In the genomic region with DNA sequence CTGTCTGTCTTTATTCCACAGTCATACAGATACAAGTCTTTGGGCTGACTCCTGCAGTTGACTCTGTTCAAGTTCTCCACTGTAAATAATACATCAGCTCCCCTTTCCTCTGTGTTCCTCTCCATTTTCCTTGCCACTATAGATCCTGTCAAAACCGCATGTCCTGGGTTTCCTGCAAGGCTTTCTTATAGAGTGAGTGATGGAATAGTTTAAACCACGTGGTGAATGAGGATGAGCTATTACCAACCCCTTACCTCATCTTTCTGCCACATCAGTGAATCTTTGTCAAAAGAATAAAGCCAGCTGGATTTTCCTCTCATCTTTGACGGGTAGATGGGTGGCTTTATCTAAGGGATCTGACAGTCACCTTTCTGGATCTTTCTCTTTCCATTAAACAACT, we compare ENCODE assay signal across 10 cellular contexts. TPM values are rescaled to one million over a fixed set of nuclear protein-coding genes. Genes with fewer than 3 reads are reported as not detected.
"Had no signal": no experiment of that assay in that cellular context is flagged by ENCODE, and none has a peak within 500 bp of the region (broad histone marks: within the 10 kb centered on the region; RNA-seq: fewer than 3 reads in every experiment).

No MANE protein-coding gene starts in this region.

- H2AFZ ChIP-seq: GM23248 had no signal

- H3K27ac ChIP-seq: GM23248, HL-60 had no signal

- H3K9ac ChIP-seq: GM23248 had no signal

- DNase-seq: GOT3, H9, HCEC 1CT, IMR-90, KG1 had no signal

- H3K4me3 ChIP-seq: GM23248, K562 had no signal

- FAIRE-seq: H54, HepG2, K562 had no signal

- H3K27ac Mint-ChIP-seq: H9 had no signal

- H3K4me3 Mint-ChIP-seq: H9 had no signal

RNA-seq across cellular contexts. Expression of a gene that starts 3.9 kb away (rescaled TPM):
- total RNA-seq: HepG2, K562 had no signal
- polyA plus RNA-seq: HepG2 had no signal
